ENCODE assay signal across 1 cellular context in the genomic region with DNA sequence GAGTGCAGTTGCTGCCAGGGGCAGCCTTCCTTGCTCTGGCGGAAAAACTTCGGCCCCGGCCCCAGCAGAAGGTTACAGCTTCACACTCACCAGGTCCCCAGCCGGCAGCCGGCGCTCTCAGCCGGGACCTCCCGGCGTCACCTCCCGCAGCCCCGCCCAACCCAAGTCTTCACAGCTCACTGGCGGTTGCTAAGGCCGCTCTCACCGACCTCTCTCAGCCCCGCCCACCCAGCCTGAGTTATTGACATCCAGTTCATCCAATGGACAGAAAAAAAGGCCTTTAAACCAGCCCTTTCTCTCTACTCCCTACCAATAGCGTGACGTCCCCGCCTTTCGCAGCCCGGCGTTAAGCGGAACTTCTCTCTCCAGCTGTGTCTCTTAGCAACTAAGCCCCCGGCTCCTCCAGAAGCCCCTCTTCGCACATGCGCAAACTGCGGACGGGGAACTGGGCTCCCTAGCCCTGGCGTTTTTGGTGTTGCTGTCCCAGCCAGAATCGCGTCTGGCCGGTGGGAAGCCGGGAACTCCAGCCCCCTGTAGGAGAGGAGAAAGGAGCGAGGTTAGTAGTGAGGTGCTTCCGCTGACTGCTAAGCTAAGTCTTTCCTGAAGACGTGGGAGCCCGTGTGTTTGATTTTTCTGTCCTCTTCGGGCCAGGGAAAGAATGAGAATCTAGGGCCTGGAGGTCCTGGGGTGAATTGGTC.
TF ChIP-seq lines count a peak whose summit lies in the region.

A gene (plus strand): TSS at position 376 of the 698 bp plus-strand sequence. CDS start 9,189 bp downstream, outside the sequence.

TF ChIP-seq in HEK293, 187 proteins besides CTCF, POLR2A, EP300 and RAD21 (continued from another document):
- TF ChIP-seq, protein P1, sequence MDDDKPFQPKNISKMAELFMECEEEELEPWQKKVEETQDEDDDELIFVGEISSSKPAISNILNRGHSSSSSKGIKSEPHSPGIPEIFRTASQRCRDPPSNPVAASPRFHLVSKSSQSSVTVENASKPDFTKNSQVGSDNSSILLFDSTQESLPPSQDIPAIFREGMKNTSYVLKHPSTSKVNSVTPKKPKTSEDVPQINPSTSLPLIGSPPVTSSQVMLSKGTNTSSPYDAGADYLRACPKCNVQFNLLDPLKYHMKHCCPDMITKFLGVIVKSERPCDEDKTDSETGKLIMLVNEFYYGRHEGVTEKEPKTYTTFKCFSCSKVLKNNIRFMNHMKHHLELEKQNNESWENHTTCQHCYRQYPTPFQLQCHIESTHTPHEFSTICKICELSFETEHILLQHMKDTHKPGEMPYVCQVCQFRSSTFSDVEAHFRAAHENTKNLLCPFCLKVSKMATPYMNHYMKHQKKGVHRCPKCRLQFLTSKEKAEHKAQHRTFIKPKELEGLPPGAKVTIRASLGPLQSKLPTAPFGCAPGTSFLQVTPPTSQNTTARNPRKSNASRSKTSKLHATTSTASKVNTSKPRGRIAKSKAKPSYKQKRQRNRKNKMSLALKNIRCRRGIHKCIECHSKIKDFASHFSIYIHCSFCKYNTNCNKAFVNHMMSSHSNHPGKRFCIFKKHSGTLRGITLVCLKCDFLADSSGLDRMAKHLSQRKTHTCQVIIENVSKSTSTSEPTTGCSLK (tag by site-specific recombination; IDR thresholded peaks at IDR 0.05): no peak
- TF ChIP-seq, protein P2, sequence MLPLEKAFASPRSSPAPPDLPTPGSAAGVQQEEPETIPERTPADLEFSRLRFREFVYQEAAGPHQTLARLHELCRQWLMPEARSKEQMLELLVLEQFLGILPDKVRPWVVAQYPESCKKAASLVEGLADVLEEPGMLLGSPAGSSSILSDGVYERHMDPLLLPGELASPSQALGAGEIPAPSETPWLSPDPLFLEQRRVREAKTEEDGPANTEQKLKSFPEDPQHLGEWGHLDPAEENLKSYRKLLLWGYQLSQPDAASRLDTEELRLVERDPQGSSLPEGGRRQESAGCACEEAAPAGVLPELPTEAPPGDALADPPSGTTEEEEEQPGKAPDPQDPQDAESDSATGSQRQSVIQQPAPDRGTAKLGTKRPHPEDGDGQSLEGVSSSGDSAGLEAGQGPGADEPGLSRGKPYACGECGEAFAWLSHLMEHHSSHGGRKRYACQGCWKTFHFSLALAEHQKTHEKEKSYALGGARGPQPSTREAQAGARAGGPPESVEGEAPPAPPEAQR (tag by site-specific recombination; IDR thresholded peaks at IDR 0.05): no peak
- TF ChIP-seq, protein P3, sequence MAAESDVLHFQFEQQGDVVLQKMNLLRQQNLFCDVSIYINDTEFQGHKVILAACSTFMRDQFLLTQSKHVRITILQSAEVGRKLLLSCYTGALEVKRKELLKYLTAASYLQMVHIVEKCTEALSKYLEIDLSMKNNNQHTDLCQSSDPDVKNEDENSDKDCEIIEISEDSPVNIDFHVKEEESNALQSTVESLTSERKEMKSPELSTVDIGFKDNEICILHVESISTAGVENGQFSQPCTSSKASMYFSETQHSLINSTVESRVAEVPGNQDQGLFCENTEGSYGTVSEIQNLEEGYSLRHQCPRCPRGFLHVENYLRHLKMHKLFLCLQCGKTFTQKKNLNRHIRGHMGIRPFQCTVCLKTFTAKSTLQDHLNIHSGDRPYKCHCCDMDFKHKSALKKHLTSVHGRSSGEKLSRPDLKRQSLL (tag by site-specific recombination; IDR thresholded peaks at IDR 0.05): no peak
- TF ChIP-seq ZNF341 (tag by site-specific recombination; IDR thresholded peaks at IDR 0.05; ENCODE audit: low read depth): no peak
- TF ChIP-seq ZNF660 (tag by site-specific recombination; IDR thresholded peaks at IDR 0.05): no peak
- no peak for TF ChIP-seq ZNF133 (tag by site-specific recombination; IDR thresholded peaks at IDR 0.05)
- TF ChIP-seq, protein P4, sequence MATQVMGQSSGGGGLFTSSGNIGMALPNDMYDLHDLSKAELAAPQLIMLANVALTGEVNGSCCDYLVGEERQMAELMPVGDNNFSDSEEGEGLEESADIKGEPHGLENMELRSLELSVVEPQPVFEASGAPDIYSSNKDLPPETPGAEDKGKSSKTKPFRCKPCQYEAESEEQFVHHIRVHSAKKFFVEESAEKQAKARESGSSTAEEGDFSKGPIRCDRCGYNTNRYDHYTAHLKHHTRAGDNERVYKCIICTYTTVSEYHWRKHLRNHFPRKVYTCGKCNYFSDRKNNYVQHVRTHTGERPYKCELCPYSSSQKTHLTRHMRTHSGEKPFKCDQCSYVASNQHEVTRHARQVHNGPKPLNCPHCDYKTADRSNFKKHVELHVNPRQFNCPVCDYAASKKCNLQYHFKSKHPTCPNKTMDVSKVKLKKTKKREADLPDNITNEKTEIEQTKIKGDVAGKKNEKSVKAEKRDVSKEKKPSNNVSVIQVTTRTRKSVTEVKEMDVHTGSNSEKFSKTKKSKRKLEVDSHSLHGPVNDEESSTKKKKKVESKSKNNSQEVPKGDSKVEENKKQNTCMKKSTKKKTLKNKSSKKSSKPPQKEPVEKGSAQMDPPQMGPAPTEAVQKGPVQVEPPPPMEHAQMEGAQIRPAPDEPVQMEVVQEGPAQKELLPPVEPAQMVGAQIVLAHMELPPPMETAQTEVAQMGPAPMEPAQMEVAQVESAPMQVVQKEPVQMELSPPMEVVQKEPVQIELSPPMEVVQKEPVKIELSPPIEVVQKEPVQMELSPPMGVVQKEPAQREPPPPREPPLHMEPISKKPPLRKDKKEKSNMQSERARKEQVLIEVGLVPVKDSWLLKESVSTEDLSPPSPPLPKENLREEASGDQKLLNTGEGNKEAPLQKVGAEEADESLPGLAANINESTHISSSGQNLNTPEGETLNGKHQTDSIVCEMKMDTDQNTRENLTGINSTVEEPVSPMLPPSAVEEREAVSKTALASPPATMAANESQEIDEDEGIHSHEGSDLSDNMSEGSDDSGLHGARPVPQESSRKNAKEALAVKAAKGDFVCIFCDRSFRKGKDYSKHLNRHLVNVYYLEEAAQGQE (tag by site-specific recombination; IDR thresholded peaks at IDR 0.05): peak; percentile 63
- no peak for TF ChIP-seq ZNF830 (tag by site-specific recombination; IDR thresholded peaks at IDR 0.05; ENCODE audit: low read depth)
- TF ChIP-seq, protein P5, sequence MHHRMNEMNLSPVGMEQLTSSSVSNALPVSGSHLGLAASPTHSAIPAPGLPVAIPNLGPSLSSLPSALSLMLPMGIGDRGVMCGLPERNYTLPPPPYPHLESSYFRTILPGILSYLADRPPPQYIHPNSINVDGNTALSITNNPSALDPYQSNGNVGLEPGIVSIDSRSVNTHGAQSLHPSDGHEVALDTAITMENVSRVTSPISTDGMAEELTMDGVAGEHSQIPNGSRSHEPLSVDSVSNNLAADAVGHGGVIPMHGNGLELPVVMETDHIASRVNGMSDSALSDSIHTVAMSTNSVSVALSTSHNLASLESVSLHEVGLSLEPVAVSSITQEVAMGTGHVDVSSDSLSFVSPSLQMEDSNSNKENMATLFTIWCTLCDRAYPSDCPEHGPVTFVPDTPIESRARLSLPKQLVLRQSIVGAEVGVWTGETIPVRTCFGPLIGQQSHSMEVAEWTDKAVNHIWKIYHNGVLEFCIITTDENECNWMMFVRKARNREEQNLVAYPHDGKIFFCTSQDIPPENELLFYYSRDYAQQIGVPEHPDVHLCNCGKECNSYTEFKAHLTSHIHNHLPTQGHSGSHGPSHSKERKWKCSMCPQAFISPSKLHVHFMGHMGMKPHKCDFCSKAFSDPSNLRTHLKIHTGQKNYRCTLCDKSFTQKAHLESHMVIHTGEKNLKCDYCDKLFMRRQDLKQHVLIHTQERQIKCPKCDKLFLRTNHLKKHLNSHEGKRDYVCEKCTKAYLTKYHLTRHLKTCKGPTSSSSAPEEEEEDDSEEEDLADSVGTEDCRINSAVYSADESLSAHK (tag by site-specific recombination; IDR thresholded peaks at IDR 0.05): no peak
- TF ChIP-seq ZNF600 (tag by site-specific recombination; IDR thresholded peaks at IDR 0.05): no peak
- 0 out of 2 replicates have a peak, but pooled peaks have one; percentile 24 for TF ChIP-seq ZBTB20 (tag by site-specific recombination; IDR thresholded peaks at IDR 0.05)
- TF ChIP-seq ZNF184 (tag by site-specific recombination; IDR thresholded peaks at IDR 0.05): no peak
- no peak for TF ChIP-seq ZNF670 (tag by site-specific recombination; IDR thresholded peaks at IDR 0.05; ENCODE audit: low read depth)
- no peak for TF ChIP-seq ZNF23 (tag by site-specific recombination; IDR thresholded peaks at IDR 0.05; ENCODE audit: borderline replicate concordance)
- peak; percentile 47; the same call in 1 of the 2 replicates for TF ChIP-seq ZIC2 (tag by site-specific recombination; IDR thresholded peaks at IDR 0.05)
- TF ChIP-seq, protein P6, sequence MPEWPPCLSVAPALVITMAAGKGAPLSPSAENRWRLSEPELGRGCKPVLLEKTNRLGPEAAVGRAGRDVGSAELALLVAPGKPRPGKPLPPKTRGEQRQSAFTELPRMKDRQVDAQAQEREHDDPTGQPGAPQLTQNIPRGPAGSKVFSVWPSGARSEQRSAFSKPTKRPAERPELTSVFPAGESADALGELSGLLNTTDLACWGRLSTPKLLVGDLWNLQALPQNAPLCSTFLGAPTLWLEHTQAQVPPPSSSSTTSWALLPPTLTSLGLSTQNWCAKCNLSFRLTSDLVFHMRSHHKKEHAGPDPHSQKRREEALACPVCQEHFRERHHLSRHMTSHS (tag by site-specific recombination; IDR thresholded peaks at IDR 0.05): no peak
- TF ChIP-seq ZNF623 (tag by site-specific recombination; IDR thresholded peaks at IDR 0.05): no peak
- TF ChIP-seq ZNF112 (tag by site-specific recombination; IDR thresholded peaks at IDR 0.05): no peak
- TF ChIP-seq SALL2 (tag by site-specific recombination; IDR thresholded peaks at IDR 0.05; ENCODE audit: borderline replicate concordance): no peak
- TF ChIP-seq ZBTB48 (tag by site-specific recombination; IDR thresholded peaks at IDR 0.05): no peak
- no peak for TF ChIP-seq IKZF3 (tag by site-specific recombination; IDR thresholded peaks at IDR 0.05)
- no peak for TF ChIP-seq ZNF433 (tag by site-specific recombination; IDR thresholded peaks at IDR 0.05; ENCODE audit: low read depth)
- TF ChIP-seq ZBTB21 (tag by site-specific recombination; IDR thresholded peaks at IDR 0.05): no peak
- TF ChIP-seq, protein P7, sequence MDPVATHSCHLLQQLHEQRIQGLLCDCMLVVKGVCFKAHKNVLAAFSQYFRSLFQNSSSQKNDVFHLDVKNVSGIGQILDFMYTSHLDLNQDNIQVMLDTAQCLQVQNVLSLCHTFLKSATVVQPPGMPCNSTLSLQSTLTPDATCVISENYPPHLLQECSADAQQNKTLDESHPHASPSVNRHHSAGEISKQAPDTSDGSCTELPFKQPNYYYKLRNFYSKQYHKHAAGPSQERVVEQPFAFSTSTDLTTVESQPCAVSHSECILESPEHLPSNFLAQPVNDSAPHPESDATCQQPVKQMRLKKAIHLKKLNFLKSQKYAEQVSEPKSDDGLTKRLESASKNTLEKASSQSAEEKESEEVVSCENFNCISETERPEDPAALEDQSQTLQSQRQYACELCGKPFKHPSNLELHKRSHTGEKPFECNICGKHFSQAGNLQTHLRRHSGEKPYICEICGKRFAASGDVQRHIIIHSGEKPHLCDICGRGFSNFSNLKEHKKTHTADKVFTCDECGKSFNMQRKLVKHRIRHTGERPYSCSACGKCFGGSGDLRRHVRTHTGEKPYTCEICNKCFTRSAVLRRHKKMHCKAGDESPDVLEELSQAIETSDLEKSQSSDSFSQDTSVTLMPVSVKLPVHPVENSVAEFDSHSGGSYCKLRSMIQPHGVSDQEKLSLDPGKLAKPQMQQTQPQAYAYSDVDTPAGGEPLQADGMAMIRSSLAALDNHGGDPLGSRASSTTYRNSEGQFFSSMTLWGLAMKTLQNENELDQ (tag by site-specific recombination; IDR thresholded peaks at IDR 0.05; ENCODE audit: low read depth): no peak
- no peak for TF ChIP-seq ZNF37A (tag by site-specific recombination; IDR thresholded peaks at IDR 0.05)
- no peak for TF ChIP-seq ZFP3 (tag by site-specific recombination; IDR thresholded peaks at IDR 0.05; ENCODE audit: low read depth)
- TF ChIP-seq ZNF514 (tag by site-specific recombination; IDR thresholded peaks at IDR 0.05): no peak
- TF ChIP-seq, protein P8, sequence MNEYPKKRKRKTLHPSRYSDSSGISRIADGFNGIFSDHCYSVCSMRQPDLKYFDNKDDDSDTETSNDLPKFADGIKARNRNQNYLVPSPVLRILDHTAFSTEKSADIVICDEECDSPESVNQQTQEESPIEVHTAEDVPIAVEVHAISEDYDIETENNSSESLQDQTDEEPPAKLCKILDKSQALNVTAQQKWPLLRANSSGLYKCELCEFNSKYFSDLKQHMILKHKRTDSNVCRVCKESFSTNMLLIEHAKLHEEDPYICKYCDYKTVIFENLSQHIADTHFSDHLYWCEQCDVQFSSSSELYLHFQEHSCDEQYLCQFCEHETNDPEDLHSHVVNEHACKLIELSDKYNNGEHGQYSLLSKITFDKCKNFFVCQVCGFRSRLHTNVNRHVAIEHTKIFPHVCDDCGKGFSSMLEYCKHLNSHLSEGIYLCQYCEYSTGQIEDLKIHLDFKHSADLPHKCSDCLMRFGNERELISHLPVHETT (tag by site-specific recombination; IDR thresholded peaks at IDR 0.05): no peak
- no peak for TF ChIP-seq ZNF221 (tag by site-specific recombination; IDR thresholded peaks at IDR 0.05; ENCODE audit: borderline replicate concordance)
- TF ChIP-seq ZNF138 (tag by site-specific recombination; IDR thresholded peaks at IDR 0.05; ENCODE audit: borderline replicate concordance): no peak
- TF ChIP-seq ZNF121 (tag by site-specific recombination; IDR thresholded peaks at IDR 0.05): no peak
- TF ChIP-seq ZFP37 (tag by site-specific recombination; IDR thresholded peaks at IDR 0.05): no peak
- TF ChIP-seq ZXDB (tag by site-specific recombination; IDR thresholded peaks at IDR 0.05): no peak
- TF ChIP-seq ZNF654 (tag by site-specific recombination; IDR thresholded peaks at IDR 0.05; ENCODE audit: low read depth): no peak
- TF ChIP-seq MYNN (tag by site-specific recombination; IDR thresholded peaks at IDR 0.05; ENCODE audit: borderline replicate concordance): peak; percentile 97
- no peak for TF ChIP-seq TRIM28 (IDR thresholded peaks at IDR 0.05; ENCODE audit: borderline replicate concordance, low read length)
- no peak for TF ChIP-seq ZSCAN23 (tag by site-specific recombination; IDR thresholded peaks at IDR 0.05)
- TF ChIP-seq ZBTB17 (tag by site-specific recombination; IDR thresholded peaks at IDR 0.05): peak; percentile 58; the same call in 1 of the 2 replicates
- TF ChIP-seq SP3 (tag by site-specific recombination; IDR thresholded peaks at IDR 0.05): peak; percentile 89
- TF ChIP-seq ZNF114 (tag by site-specific recombination; IDR thresholded peaks at IDR 0.05): no peak
- TF ChIP-seq KLF9 (tag by site-specific recombination; IDR thresholded peaks at IDR 0.05; ENCODE audit: low read depth): peak; percentile 64; the same call in 1 of the 2 replicates
- no peak for TF ChIP-seq ZNF132 (tag by site-specific recombination; IDR thresholded peaks at IDR 0.05; ENCODE audit: borderline replicate concordance)
- TF ChIP-seq YY2 (tag by site-specific recombination; IDR thresholded peaks at IDR 0.05): no peak
- no peak for TF ChIP-seq ZFP41 (tag by site-specific recombination; IDR thresholded peaks at IDR 0.05; ENCODE audit: borderline replicate concordance)
- peak; percentile 67; the same call in 1 of the 2 replicates for TF ChIP-seq GLIS1 (tag by site-specific recombination; IDR thresholded peaks at IDR 0.05)
- no peak for TF ChIP-seq GLI2 (tag by site-specific recombination; IDR thresholded peaks at IDR 0.05; ENCODE audit: borderline replicate concordance, low read depth)
- TF ChIP-seq ZNF2 (tag by site-specific recombination; IDR thresholded peaks at IDR 0.05): no peak
- TF ChIP-seq SETDB1 (IDR thresholded peaks at IDR 0.05; ENCODE audit: insufficient read length, low read length): no peak
- TF ChIP-seq ZNF48 (tag by site-specific recombination; IDR thresholded peaks at IDR 0.05): no peak
- no peak for TF ChIP-seq MEIS1 (CRISPR knock-in tag; IDR thresholded peaks at IDR 0.05; ENCODE audit: borderline replicate concordance)
- TF ChIP-seq ZNF792 (tag by site-specific recombination; IDR thresholded peaks at IDR 0.05): no peak
- no peak for TF ChIP-seq ZNF544 (tag by site-specific recombination; IDR thresholded peaks at IDR 0.05)
